ENCODE assay signal across 13 cellular contexts in the genomic region with DNA sequence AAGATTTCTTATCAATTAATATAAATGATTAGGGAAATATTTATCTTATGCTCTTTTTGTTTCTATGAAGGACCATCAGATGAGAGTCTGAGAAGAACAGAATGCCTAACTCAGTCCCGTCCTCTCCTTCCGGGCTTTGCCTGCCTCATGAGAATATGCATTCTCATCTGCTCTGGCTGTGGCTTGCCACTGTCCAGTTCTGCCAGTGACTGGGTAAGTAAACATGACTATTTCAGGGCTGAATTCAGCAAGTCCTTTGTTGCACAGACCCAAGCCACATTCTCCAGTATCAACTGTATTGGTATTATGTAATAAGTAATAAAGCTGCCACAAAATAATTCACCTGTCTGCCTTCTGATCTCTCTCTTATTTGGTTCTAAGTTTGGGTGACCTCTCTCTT.
DNase-seq lines count a peak whose midpoint lies in the region; TF ChIP-seq lines count a peak whose summit lies in the region.
"Had no signal": no experiment of that assay in that cellular context is flagged by ENCODE, and none has a peak within 500 bp of the region (broad histone marks: within the 10 kb centered on the region; RNA-seq: fewer than 3 reads in every experiment).

No MANE protein-coding gene starts in this region.

- peaks cover 13% of the 10 kb centered on the region for H3K36me3 Mint-ChIP-seq in endothelial cell (ENCODE audit: low read depth, unreplicated experiment)

- H3K27ac Mint-ChIP-seq in endothelial cell (ENCODE audit: unreplicated experiment) = no peak overlapping the region
- H3K27ac Mint-ChIP-seq: activated CD4-positive, alpha-beta T cell treated with anti-CD3 and anti-CD28 coated beads, Interleukin-2, amount 10 ng/mL, durations not matched to agents 24 days and 14 days; activated T-helper 17 cell treated with anti-CD3 and anti-CD28 coated beads, Interleukin-2, amount 50 U/mL, for 72 hours; T-helper 17 cell had no signal

- peaks cover 17% of the 10 kb centered on the region for H3K4me1 Mint-ChIP-seq in endothelial cell (ENCODE audit: unreplicated experiment)
- H3K4me1 Mint-ChIP-seq: activated CD4-positive, alpha-beta T cell treated with anti-CD3 and anti-CD28 coated beads, Interleukin-2, amount 10 ng/mL, durations not matched to agents 24 days and 14 days; activated T-helper 17 cell treated with anti-CD3 and anti-CD28 coated beads, Interleukin-2, amount 50 U/mL, for 72 hours; T-helper 17 cell had no signal

- H3K27me3 Mint-ChIP-seq in endothelial cell (ENCODE audit: unreplicated experiment) = peaks cover 2% of the 10 kb centered on the region
- H3K27me3 Mint-ChIP-seq: activated CD4-positive, alpha-beta T cell treated with anti-CD3 and anti-CD28 coated beads, Interleukin-2, amount 10 ng/mL, durations not matched to agents 24 days and 14 days; T-helper 17 cell had no signal

- no peaks in the 10 kb centered on the region for H3K9me3 Mint-ChIP-seq in endothelial cell (ENCODE audit: unreplicated experiment)
- H3K9me3 Mint-ChIP-seq: activated CD4-positive, alpha-beta T cell treated with anti-CD3 and anti-CD28 coated beads, Interleukin-2, amount 10 ng/mL, durations not matched to agents 24 days and 14 days; activated T-helper 17 cell treated with anti-CD3 and anti-CD28 coated beads, Interleukin-2, amount 50 U/mL, for 72 hours had no signal

- DNase-seq in DMS153 (lab: John Stamatoyannopoulos, UW) (peak; percentile 70), DMS153 treated with DMSO at 0.1 percent for 48 hours (lab: John Stamatoyannopoulos, UW; ENCODE audit: unreplicated experiment) (no peak), anterior cingulate cortex (lab: John Stamatoyannopoulos, UW) (peak in 36 of 58 donors; percentile 1 to 82 (median 30)), hippocampal formation (lab: John Stamatoyannopoulos, UW) (peak; percentile 36 to 71), putamen (ENCODE audit: low spot score) (peak; percentile 78), NCI-H446 (lab: John Stamatoyannopoulos, UW) (no peak), NCI-H2081 treated with DMSO at 0.1 percent for 48 hours (lab: John Stamatoyannopoulos, UW) (no peak), endothelial cell (ENCODE audit: low spot score) (no peak)
- DNase-seq: activated CD4-positive, alpha-beta T cell treated with anti-CD3 and anti-CD28 coated beads, Interleukin-2, amount 10 ng/mL, durations not matched to agents 24 days and 14 days; Caco-2; NCI-H2029 treated with DMSO at 0.1 percent for 48 hours; T-helper 17 cell had no signal

- no peak overlapping the region for H3K4me3 Mint-ChIP-seq in endothelial cell (ENCODE audit: unreplicated experiment)
- H3K4me3 Mint-ChIP-seq: activated CD4-positive, alpha-beta T cell treated with anti-CD3 and anti-CD28 coated beads, Interleukin-2, amount 10 ng/mL, durations not matched to agents 24 days and 14 days; activated T-helper 17 cell treated with anti-CD3 and anti-CD28 coated beads, Interleukin-2, amount 50 U/mL, for 72 hours; T-helper 17 cell had no signal

- no peak for TF ChIP-seq CTCF in endothelial cell (IDR thresholded peaks at IDR 0.05; ENCODE audit: unreplicated experiment)

Comparison
In these comparisons a context has a peak if more than half of its experiments do, and no peak if none do; other contexts are left out.
1. DNase-seq: peak in DMS153 (single experiment), anterior cingulate cortex (36 of 58), hippocampal formation (2 of 2) and putamen (single experiment); none in DMS153 treated with DMSO at 0.1 percent for 48 hours (single experiment), NCI-H446 (0 of 2), NCI-H2081 treated with DMSO at 0.1 percent for 48 hours (single experiment) and endothelial cell (single experiment).